23 cellular contexts compared by ENCODE assay signal in the genomic region with DNA sequence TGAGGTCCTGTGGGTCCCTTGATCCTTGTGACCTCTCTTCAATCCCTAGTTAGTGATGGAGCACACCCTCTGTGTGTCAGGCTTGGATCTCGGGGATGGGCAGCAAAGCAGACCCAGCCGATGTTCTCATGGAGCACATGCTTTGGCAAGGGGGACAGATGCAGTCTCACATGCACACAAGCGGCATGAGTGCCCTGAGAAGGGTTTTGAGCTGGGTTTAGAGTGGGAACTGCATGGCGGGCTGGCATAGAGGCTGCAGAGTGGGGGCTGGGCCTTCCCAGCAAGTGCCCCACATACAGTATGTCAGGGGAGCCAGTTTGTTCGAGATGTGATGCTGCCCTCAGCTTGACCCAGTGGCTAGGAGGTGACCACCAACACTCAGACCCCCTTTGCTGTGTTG.
"Had no signal": no experiment of that assay in that cellular context is flagged by ENCODE, and none has a peak within 500 bp of the region (broad histone marks: within the 10 kb centered on the region; RNA-seq: fewer than 3 reads in every experiment).

No MANE protein-coding gene starts in this region.

- H3K36me3 Mint-ChIP-seq: activated naive CD8-positive, alpha-beta T cell treated with anti-CD3 and anti-CD28 coated beads, Interleukin-2, amount 10 ng/mL, durations not matched to agents 7 days and 5 days had no signal

- H3K4me3 ChIP-seq: esophagus squamous epithelium, SK-N-MC, smooth muscle cell, tibial artery had no signal

- DNase-seq: activated CD4-positive, alpha-beta memory T cell treated with anti-CD3 and anti-CD28 coated beads for 36 hours; activated CD4-positive, alpha-beta T cell treated with anti-CD3 and anti-CD28 coated beads, Interleukin-2, amount 10 ng/mL, durations not matched to agents 24 days and 14 days; activated CD4-positive, CD25-positive, alpha-beta regulatory T cell treated with anti-CD3 and anti-CD28 coated beads, Interleukin-2, amount 50 U/mL, for 72 hours; activated CD8-positive, alpha-beta memory T cell treated with anti-CD3 and anti-CD28 coated beads, Interleukin-2, amount 50 U/mL, for 4 hours; activated naive CD4-positive, alpha-beta T cell treated with anti-CD3 and anti-CD28 coated beads for 36 hours; activated naive CD8-positive, alpha-beta T cell treated with anti-CD3 and anti-CD28 coated beads, Interleukin-2, amount 10 ng/mL, durations not matched to agents 7 days and 5 days; activated T-cell treated with anti-CD3 and anti-CD28 coated beads, Interleukin-2, amount 50 U/mL, for 1 hour; brain microvascular endothelial cell; cortex of kidney; esophagus squamous epithelium; foreskin melanocyte; mesenchymal stem cell; stimulated activated CD4-positive, alpha-beta T cell treated with anti-CD3 and anti-CD28 coated beads, Interleukin-15, amount 100 ng/mL, for 24 hours; SW 1271; T-helper 9 cell; WERI-Rb-1 had no signal

- H3K27ac ChIP-seq: brain microvascular endothelial cell, esophagus squamous epithelium, SK-N-MC, tibial artery, WERI-Rb-1 had no signal

- H3K27ac Mint-ChIP-seq: activated CD4-positive, alpha-beta memory T cell treated with anti-CD3 and anti-CD28 coated beads for 36 hours; activated CD4-positive, alpha-beta T cell treated with anti-CD3 and anti-CD28 coated beads, Interleukin-2, amount 10 ng/mL, durations not matched to agents 24 days and 14 days; activated naive CD4-positive, alpha-beta T cell treated with anti-CD3 and anti-CD28 coated beads for 36 hours; activated naive CD8-positive, alpha-beta T cell treated with anti-CD3 and anti-CD28 coated beads, Interleukin-2, amount 10 ng/mL, durations not matched to agents 7 days and 5 days; activated T-helper 1 cell treated with anti-CD3 and anti-CD28 coated beads, Interleukin-12 subunit alpha, Interleukin-12 subunit beta, Interleukin-2, Interleukin-4 antibody, amounts not matched to agents 30 ng/mL and 10 ng/mL and 1 ng/mL, durations not matched to agents 14 hours and 24 hours and 36 hours; stimulated activated naive CD8-positive, alpha-beta T cell treated with anti-CD3 and anti-CD28 coated beads, Interleukin-15, Interleukin-2, amounts not matched to agents 100 ng/mL and 50 ng/mL, for 24 hours; T-helper 1 cell treated with Interleukin-12 subunit alpha and Interleukin-12 subunit beta and Interleukin-4 antibody, amounts not matched to agents 30 μg/mL and 1 μg/mL, for 36 hours had no signal

- H3K4me2 ChIP-seq: smooth muscle cell had no signal

- H3K4me1 Mint-ChIP-seq: activated CD4-positive, alpha-beta T cell treated with anti-CD3 and anti-CD28 coated beads, Interleukin-2, amount 10 ng/mL, durations not matched to agents 24 days and 14 days; activated naive CD8-positive, alpha-beta T cell treated with anti-CD3 and anti-CD28 coated beads, Interleukin-2, amount 10 ng/mL, durations not matched to agents 7 days and 5 days; naive thymus-derived CD8-positive, alpha-beta T cell had no signal

- H3K36me3 ChIP-seq: brain microvascular endothelial cell, WERI-Rb-1 had no signal

- ATAC-seq: naive thymus-derived CD8-positive, alpha-beta T cell had no signal

- H3K4me1 ChIP-seq: tibial artery had no signal

- H3K4me3 Mint-ChIP-seq: activated CD4-positive, alpha-beta memory T cell treated with anti-CD3 and anti-CD28 coated beads for 36 hours; activated CD4-positive, alpha-beta T cell treated with anti-CD3 and anti-CD28 coated beads, Interleukin-2, amount 10 ng/mL, durations not matched to agents 24 days and 14 days; activated naive CD4-positive, alpha-beta T cell treated with anti-CD3 and anti-CD28 coated beads for 36 hours; activated naive CD8-positive, alpha-beta T cell treated with anti-CD3 and anti-CD28 coated beads, Interleukin-2, amount 10 ng/mL, durations not matched to agents 7 days and 5 days; activated T-helper 1 cell treated with anti-CD3 and anti-CD28 coated beads, Interleukin-12 subunit alpha, Interleukin-12 subunit beta, Interleukin-2, Interleukin-4 antibody, amounts not matched to agents 30 ng/mL and 10 ng/mL and 1 ng/mL, durations not matched to agents 14 hours and 24 hours and 36 hours; naive thymus-derived CD8-positive, alpha-beta T cell; stimulated activated naive CD8-positive, alpha-beta T cell treated with anti-CD3 and anti-CD28 coated beads, Interleukin-15, Interleukin-2, amounts not matched to agents 100 ng/mL and 50 ng/mL, for 24 hours; T-helper 1 cell treated with Interleukin-12 subunit alpha and Interleukin-12 subunit beta and Interleukin-4 antibody, amounts not matched to agents 30 μg/mL and 1 μg/mL, for 36 hours had no signal

- H3K9me3 ChIP-seq: esophagus squamous epithelium, tibial artery had no signal

- H3K27me3 ChIP-seq: brain microvascular endothelial cell, esophagus squamous epithelium, tibial artery had no signal
